In genomic region chr22:30230787-30231461, GRCh38 we compare ENCODE assay signal across 1 cellular context.
TF ChIP-seq lines count a peak whose summit lies in the region.

No MANE protein-coding gene starts in this region.

TF ChIP-seq in K562, 482 proteins besides CTCF, POLR2A, EP300 and RAD21 (continued from another document and continues in another):
- no peak for TF ChIP-seq FOXP4 (CRISPR knock-in tag; IDR thresholded peaks at IDR 0.05; ENCODE audit: borderline replicate concordance)
- TF ChIP-seq RBM34 (IDR thresholded peaks at IDR 0.05; ENCODE audit: borderline replicate concordance, insufficient read depth, low read length): no peak
- TF ChIP-seq NCOA6 (IDR thresholded peaks at IDR 0.05): no peak
- no peak for TF ChIP-seq ZBTB2 (IDR thresholded peaks at IDR 0.05)
- TF ChIP-seq MTA1 (IDR thresholded peaks at IDR 0.05; ENCODE audit: borderline replicate concordance): no peak
- TF ChIP-seq AFF4 (CRISPR knock-in tag; IDR thresholded peaks at IDR 0.05): no peak
- TF ChIP-seq ZNF589 (CRISPR knock-in tag; IDR thresholded peaks at IDR 0.05; ENCODE audit: low read depth): no peak
- TF ChIP-seq, protein P1, sequence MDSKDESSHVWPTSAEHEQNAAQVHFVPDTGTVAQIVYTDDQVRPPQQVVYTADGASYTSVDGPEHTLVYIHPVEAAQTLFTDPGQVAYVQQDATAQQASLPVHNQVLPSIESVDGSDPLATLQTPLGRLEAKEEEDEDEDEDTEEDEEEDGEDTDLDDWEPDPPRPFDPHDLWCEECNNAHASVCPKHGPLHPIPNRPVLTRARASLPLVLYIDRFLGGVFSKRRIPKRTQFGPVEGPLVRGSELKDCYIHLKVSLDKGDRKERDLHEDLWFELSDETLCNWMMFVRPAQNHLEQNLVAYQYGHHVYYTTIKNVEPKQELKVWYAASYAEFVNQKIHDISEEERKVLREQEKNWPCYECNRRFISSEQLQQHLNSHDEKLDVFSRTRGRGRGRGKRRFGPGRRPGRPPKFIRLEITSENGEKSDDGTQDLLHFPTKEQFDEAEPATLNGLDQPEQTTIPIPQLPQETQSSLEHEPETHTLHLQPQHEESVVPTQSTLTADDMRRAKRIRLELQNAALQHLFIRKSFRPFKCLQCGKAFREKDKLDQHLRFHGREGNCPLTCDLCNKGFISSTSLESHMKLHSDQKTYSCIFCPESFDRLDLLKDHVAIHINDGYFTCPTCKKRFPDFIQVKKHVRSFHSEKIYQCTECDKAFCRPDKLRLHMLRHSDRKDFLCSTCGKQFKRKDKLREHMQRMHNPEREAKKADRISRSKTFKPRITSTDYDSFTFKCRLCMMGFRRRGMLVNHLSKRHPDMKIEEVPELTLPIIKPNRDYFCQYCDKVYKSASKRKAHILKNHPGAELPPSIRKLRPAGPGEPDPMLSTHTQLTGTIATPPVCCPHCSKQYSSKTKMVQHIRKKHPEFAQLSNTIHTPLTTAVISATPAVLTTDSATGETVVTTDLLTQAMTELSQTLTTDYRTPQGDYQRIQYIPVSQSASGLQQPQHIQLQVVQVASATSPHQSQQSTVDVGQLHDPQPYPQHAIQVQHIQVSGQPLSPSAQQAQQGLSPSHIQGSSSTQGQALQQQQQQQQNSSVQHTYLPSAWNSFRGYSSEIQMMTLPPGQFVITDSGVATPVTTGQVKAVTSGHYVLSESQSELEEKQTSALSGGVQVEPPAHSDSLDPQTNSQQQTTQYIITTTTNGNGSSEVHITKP (IDR thresholded peaks at IDR 0.05; ENCODE audit: partially characterized antibody): peak; percentile 25
- no peak for TF ChIP-seq PHTF2 (CRISPR knock-in tag; IDR thresholded peaks at IDR 0.05)
- TF ChIP-seq U2AF1 (optimal IDR thresholded peaks at IDR 0.05; ENCODE audit: low read depth, low read length): no peak
- no peak for TF ChIP-seq SMARCC2 (IDR thresholded peaks at IDR 0.05; ENCODE audit: low read depth)
- no peak for TF ChIP-seq MTA3 (IDR thresholded peaks at IDR 0.05; ENCODE audit: borderline replicate concordance)
- TF ChIP-seq CBFA2T3 (IDR thresholded peaks at IDR 0.05): no peak
- TF ChIP-seq, protein P2, sequence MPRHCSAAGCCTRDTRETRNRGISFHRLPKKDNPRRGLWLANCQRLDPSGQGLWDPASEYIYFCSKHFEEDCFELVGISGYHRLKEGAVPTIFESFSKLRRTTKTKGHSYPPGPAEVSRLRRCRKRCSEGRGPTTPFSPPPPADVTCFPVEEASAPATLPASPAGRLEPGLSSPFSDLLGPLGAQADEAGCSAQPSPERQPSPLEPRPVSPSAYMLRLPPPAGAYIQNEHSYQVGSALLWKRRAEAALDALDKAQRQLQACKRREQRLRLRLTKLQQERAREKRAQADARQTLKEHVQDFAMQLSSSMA (CRISPR knock-in tag; IDR thresholded peaks at IDR 0.05): no peak
- TF ChIP-seq CSDE1 (IDR thresholded peaks at IDR 0.05): no peak
- no peak for TF ChIP-seq ZNF764 (CRISPR knock-in tag; IDR thresholded peaks at IDR 0.05; ENCODE audit: low read depth)
- peak; percentile 68 for TF ChIP-seq TBP (optimal IDR thresholded peaks at IDR 0.05; ENCODE audit: low read depth, low read length)
- TF ChIP-seq, protein P3, sequence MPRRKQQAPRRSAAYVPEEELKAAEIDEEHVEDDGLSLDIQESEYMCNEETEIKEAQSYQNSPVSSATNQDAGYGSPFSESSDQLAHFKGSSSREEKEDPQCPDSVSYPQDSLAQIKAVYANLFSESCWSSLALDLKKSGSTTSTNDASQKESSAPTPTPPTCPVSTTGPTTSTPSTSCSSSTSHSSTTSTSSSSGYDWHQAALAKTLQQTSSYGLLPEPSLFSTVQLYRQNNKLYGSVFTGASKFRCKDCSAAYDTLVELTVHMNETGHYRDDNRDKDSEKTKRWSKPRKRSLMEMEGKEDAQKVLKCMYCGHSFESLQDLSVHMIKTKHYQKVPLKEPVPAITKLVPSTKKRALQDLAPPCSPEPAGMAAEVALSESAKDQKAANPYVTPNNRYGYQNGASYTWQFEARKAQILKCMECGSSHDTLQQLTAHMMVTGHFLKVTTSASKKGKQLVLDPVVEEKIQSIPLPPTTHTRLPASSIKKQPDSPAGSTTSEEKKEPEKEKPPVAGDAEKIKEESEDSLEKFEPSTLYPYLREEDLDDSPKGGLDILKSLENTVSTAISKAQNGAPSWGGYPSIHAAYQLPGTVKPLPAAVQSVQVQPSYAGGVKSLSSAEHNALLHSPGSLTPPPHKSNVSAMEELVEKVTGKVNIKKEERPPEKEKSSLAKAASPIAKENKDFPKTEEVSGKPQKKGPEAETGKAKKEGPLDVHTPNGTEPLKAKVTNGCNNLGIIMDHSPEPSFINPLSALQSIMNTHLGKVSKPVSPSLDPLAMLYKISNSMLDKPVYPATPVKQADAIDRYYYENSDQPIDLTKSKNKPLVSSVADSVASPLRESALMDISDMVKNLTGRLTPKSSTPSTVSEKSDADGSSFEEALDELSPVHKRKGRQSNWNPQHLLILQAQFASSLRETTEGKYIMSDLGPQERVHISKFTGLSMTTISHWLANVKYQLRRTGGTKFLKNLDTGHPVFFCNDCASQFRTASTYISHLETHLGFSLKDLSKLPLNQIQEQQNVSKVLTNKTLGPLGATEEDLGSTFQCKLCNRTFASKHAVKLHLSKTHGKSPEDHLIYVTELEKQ (CRISPR knock-in tag; IDR thresholded peaks at IDR 0.05): no peak
- TF ChIP-seq, protein P4, sequence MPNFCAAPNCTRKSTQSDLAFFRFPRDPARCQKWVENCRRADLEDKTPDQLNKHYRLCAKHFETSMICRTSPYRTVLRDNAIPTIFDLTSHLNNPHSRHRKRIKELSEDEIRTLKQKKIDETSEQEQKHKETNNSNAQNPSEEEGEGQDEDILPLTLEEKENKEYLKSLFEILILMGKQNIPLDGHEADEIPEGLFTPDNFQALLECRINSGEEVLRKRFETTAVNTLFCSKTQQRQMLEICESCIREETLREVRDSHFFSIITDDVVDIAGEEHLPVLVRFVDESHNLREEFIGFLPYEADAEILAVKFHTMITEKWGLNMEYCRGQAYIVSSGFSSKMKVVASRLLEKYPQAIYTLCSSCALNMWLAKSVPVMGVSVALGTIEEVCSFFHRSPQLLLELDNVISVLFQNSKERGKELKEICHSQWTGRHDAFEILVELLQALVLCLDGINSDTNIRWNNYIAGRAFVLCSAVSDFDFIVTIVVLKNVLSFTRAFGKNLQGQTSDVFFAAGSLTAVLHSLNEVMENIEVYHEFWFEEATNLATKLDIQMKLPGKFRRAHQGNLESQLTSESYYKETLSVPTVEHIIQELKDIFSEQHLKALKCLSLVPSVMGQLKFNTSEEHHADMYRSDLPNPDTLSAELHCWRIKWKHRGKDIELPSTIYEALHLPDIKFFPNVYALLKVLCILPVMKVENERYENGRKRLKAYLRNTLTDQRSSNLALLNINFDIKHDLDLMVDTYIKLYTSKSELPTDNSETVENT (CRISPR knock-in tag; IDR thresholded peaks at IDR 0.05): no peak
- TF ChIP-seq SFPQ (IDR thresholded peaks at IDR 0.05; ENCODE audit: low read depth, low read length): no peak
- no peak for TF ChIP-seq POLR3A (IDR thresholded peaks at IDR 0.05; ENCODE audit: borderline replicate concordance, extremely low read depth, insufficient read depth, insufficient read length)
- peak; percentile 51; the same call in 1 of the 2 replicates for TF ChIP-seq PML (IDR thresholded peaks at IDR 0.05; ENCODE audit: low read length)
- no peak for TF ChIP-seq RBM39 (optimal IDR thresholded peaks at IDR 0.05; ENCODE audit: low read depth, low read length)
- no peak for TF ChIP-seq POLR2AphosphoS2 (IDR thresholded peaks at IDR 0.05; ENCODE audit: low read length)
- no peak for TF ChIP-seq TEAD2 (tag; IDR thresholded peaks at IDR 0.05)
- no peak for TF ChIP-seq KLF10 (CRISPR knock-in tag; IDR thresholded peaks at IDR 0.05)
- TF ChIP-seq, protein P5, sequence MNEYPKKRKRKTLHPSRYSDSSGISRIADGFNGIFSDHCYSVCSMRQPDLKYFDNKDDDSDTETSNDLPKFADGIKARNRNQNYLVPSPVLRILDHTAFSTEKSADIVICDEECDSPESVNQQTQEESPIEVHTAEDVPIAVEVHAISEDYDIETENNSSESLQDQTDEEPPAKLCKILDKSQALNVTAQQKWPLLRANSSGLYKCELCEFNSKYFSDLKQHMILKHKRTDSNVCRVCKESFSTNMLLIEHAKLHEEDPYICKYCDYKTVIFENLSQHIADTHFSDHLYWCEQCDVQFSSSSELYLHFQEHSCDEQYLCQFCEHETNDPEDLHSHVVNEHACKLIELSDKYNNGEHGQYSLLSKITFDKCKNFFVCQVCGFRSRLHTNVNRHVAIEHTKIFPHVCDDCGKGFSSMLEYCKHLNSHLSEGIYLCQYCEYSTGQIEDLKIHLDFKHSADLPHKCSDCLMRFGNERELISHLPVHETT (CRISPR knock-in tag; conservative IDR thresholded peaks at IDR 0.05 in 1 of 2, IDR thresholded peaks at IDR 0.05 in 1 of 2): no peak
- TF ChIP-seq TCF7L2 (IDR thresholded peaks at IDR 0.05; ENCODE audit: low read depth, low read length): no peak
- no peak for TF ChIP-seq ZNF253 (CRISPR knock-in tag; conservative IDR thresholded peaks at IDR 0.05)
- TF ChIP-seq RBM15 (IDR thresholded peaks at IDR 0.05; ENCODE audit: insufficient read depth, low read length): no peak
- TF ChIP-seq ZNF324 (CRISPR knock-in tag; IDR thresholded peaks at IDR 0.05): no peak
- no peak for TF ChIP-seq CXXC5 (CRISPR knock-in tag; IDR thresholded peaks at IDR 0.05)
- TF ChIP-seq, protein P6, sequence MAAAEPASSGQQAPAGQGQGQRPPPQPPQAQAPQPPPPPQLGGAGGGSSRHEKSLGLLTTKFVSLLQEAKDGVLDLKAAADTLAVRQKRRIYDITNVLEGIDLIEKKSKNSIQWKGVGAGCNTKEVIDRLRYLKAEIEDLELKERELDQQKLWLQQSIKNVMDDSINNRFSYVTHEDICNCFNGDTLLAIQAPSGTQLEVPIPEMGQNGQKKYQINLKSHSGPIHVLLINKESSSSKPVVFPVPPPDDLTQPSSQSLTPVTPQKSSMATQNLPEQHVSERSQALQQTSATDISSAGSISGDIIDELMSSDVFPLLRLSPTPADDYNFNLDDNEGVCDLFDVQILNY (CRISPR knock-in tag; IDR thresholded peaks at IDR 0.05): no peak
